In the genomic region with DNA sequence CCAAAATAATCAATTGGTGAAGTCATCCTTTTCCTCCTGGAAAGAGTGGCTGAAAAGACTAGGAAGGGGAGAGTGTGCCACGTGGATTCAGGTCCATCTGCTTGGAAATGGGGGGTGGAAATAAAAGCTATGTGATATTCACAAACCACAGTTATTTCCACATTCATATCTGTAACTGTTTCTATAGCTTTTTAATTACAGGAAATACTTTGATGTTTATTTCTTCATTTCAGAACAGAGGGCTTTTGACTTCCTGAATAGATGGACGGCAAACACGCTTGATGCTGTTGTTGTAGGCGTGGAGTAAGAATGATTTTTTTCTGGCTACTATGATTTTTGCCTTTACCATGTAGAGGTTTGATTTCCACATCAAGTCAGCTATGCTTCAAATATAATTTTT, we compare ENCODE assay signal across 32 cellular contexts. TPM values are rescaled to one million over a fixed set of nuclear protein-coding genes. Genes with fewer than 3 reads are reported as not detected.
"Had no signal": no experiment of that assay in that cellular context is flagged by ENCODE, and none has a peak within 500 bp of the region (broad histone marks: within the 10 kb centered on the region; RNA-seq: fewer than 3 reads in every experiment).

No MANE protein-coding gene starts in this region.

- ATAC-seq: activated CD4-positive, CD25-positive, alpha-beta regulatory T cell treated with anti-CD3 and anti-CD28 coated beads, Interleukin-2, amount 50 U/mL, for 24 hours; body of pancreas; heart left ventricle; natural killer cell; stimulated activated naive B cell treated with anti-CD40 and anti-IgM and Interleukin-4, amounts not matched to agents 10 μg/mL and 1 μg/mL and 100 μg/mL, for 72 hours; upper lobe of right lung had no signal

- DNase-seq: activated CD4-positive, alpha-beta T cell treated with anti-CD3 and anti-CD28 coated beads for 48 hours; activated CD4-positive, alpha-beta T cell treated with anti-CD3 and anti-CD28 coated beads, Interleukin-2, amount 50 U/mL, for 48 hours; activated CD8-positive, alpha-beta memory T cell treated with anti-CD3 and anti-CD28 coated beads for 24 hours; activated effector memory CD4-positive, alpha-beta T cell treated with Interleukin-2 at 50 U/mL for 16 hours; activated naive CD4-positive, alpha-beta T cell treated with anti-CD3 and anti-CD28 coated beads for 36 hours; activated naive CD8-positive, alpha-beta T cell treated with anti-CD3 and anti-CD28 coated beads for 36 hours; adrenal gland; aorta; body of pancreas; effector memory CD4-positive, alpha-beta T cell; erythroblast; foreskin fibroblast; heart left ventricle; left ventricle myocardium inferior; mesendoderm; natural killer cell; occipital lobe; stimulated activated CD4-positive, alpha-beta T cell treated with anti-CD3 and anti-CD28 coated beads, Interleukin-1b, Interleukin-23, amount 100 ng/mL, for 48 hours; stimulated activated CD4-positive, alpha-beta T cell treated with anti-CD3 and anti-CD28 coated beads, Interleukin-4, amount 100 ng/mL, for 4 hours; stimulated activated CD8-positive, alpha-beta memory T cell treated with anti-CD3 and anti-CD28 coated beads, Interleukin-4, amount 100 ng/mL, for 48 hours; stimulated activated naive B cell treated with anti-CD40 and anti-IgM and Interleukin-4, amounts not matched to agents 10 μg/mL and 1 μg/mL and 100 μg/mL, for 72 hours; stomach; T1000; tibial artery; upper lobe of right lung; WERI-Rb-1 had no signal

RNA-seq across cellular contexts. Expression of a gene that starts 10.1 kb away (rescaled TPM):
- total RNA-seq: activated naive CD4-positive, alpha-beta T cell treated with anti-CD3 and anti-CD28 coated beads for 36 hours; activated naive CD8-positive, alpha-beta T cell treated with anti-CD3 and anti-CD28 coated beads for 36 hours; body of pancreas; dermis microvascular lymphatic vessel endothelial cell; left ventricle myocardium inferior; lung; mononuclear cell; natural killer cell; occipital lobe; pulmonary artery endothelial cell; smooth muscle cell; upper lobe of right lung had no signal
